ENCODE assay signal across 1 cellular context in the genomic region with DNA sequence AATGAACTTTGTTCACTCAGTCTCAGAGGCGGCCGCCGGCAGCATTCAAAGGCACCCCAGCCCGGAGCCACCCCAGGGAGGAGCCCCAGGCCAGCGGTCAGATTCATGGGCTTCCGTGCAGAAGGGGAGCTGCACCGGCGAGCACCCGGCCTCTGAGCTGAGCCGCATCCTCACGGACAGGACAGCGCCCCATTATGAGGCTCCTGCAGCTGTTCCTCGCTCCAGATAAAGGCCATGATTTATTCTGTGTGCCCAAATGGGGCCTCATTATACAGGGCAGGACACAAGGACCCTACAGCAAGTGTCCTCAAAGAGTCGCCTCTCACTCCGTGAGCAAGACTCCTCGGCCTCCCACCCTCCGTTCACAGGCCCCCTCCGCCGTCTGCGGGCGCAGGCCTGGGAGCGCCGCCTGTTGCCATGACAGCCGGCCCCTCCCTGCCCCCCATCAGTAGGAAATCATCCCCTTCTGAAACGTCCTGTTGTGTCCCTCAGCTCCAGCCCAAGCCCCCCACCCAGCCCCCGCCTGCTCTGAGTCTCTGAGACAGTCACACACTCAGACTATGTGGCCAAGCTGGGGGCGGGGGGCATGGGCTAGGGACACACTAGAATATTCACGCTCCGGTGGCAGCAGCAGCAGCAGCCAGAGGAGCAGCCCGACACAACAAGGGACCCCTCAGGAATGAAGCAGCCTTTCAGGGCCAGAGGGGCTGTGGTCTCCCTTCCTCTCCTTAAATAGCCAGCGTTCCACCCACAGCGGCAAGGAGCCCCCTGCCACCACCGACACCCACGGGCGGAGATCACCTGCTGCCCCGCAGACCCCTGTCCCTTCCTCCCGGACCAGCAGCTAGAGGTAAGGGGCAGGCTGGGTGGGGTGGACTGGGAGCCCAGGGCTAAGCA.
TF ChIP-seq lines count a peak whose summit lies in the region.

A gene with protein sequence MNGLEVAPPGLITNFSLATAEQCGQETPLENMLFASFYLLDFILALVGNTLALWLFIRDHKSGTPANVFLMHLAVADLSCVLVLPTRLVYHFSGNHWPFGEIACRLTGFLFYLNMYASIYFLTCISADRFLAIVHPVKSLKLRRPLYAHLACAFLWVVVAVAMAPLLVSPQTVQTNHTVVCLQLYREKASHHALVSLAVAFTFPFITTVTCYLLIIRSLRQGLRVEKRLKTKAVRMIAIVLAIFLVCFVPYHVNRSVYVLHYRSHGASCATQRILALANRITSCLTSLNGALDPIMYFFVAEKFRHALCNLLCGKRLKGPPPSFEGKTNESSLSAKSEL (plus strand): TSS at position 759 of the 897 bp plus-strand sequence. CDS start 4,583 bp downstream, outside the sequence.

TF ChIP-seq in HepG2, 621 proteins besides CTCF, POLR2A, EP300 and RAD21 (continues in another document):
- no peak for TF ChIP-seq ARHGAP35 (CRISPR knock-in tag; IDR thresholded peaks at IDR 0.05; ENCODE audit: borderline replicate concordance)
- no peak for TF ChIP-seq NCOA5 (CRISPR knock-in tag; IDR thresholded peaks at IDR 0.05)
- TF ChIP-seq TBX3 (IDR thresholded peaks at IDR 0.05; ENCODE audit: borderline replicate concordance), result no peak
- TF ChIP-seq JUND (CRISPR knock-in tag; IDR thresholded peaks at IDR 0.05), result no peak
- no peak for TF ChIP-seq BRD4 (CRISPR knock-in tag; IDR thresholded peaks at IDR 0.05)
- TF ChIP-seq SMARCE1 (IDR thresholded peaks at IDR 0.05; ENCODE audit: borderline replicate concordance), result no peak
- TF ChIP-seq, protein P1, sequence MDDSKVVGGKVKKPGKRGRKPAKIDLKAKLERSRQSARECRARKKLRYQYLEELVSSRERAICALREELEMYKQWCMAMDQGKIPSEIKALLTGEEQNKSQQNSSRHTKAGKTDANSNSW (CRISPR knock-in tag; IDR thresholded peaks at IDR 0.05; ENCODE audit: borderline replicate concordance), result no peak
- TF ChIP-seq, protein P2, sequence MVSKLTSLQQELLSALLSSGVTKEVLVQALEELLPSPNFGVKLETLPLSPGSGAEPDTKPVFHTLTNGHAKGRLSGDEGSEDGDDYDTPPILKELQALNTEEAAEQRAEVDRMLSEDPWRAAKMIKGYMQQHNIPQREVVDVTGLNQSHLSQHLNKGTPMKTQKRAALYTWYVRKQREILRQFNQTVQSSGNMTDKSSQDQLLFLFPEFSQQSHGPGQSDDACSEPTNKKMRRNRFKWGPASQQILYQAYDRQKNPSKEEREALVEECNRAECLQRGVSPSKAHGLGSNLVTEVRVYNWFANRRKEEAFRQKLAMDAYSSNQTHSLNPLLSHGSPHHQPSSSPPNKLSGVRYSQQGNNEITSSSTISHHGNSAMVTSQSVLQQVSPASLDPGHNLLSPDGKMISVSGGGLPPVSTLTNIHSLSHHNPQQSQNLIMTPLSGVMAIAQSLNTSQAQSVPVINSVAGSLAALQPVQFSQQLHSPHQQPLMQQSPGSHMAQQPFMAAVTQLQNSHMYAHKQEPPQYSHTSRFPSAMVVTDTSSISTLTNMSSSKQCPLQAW (CRISPR knock-in tag; IDR thresholded peaks at IDR 0.05), result no peak
- TF ChIP-seq, protein P3, sequence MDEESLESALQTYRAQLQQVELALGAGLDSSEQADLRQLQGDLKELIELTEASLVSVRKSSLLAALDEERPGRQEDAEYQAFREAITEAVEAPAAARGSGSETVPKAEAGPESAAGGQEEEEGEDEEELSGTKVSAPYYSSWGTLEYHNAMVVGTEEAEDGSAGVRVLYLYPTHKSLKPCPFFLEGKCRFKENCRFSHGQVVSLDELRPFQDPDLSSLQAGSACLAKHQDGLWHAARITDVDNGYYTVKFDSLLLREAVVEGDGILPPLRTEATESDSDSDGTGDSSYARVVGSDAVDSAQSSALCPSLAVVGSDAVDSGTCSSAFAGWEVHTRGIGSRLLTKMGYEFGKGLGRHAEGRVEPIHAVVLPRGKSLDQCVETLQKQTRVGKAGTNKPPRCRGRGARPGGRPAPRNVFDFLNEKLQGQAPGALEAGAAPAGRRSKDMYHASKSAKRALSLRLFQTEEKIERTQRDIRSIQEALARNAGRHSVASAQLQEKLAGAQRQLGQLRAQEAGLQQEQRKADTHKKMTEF (CRISPR knock-in tag; IDR thresholded peaks at IDR 0.05), result no peak
- TF ChIP-seq ZNF501 (CRISPR knock-in tag; IDR thresholded peaks at IDR 0.05), result 0 out of 2 replicates have a peak, but pooled peaks have one; percentile 40
- TF ChIP-seq TARDBP (CRISPR knock-in tag; IDR thresholded peaks at IDR 0.05), result no peak
- no peak for TF ChIP-seq ZNF577 (CRISPR knock-in tag; IDR thresholded peaks at IDR 0.05; ENCODE audit: borderline replicate concordance, low read depth)
- no peak for TF ChIP-seq IKZF1 (IDR thresholded peaks at IDR 0.05)
- no peak for TF ChIP-seq HCFC1 (IDR thresholded peaks at IDR 0.05; ENCODE audit: low read depth, low read length)
- TF ChIP-seq ZNF629 (CRISPR knock-in tag; conservative IDR thresholded peaks at IDR 0.05), result no peak
- peak; percentile 70 for TF ChIP-seq ZNF263 (CRISPR knock-in tag; IDR thresholded peaks at IDR 0.05)
- no peak for TF ChIP-seq PHF20 (CRISPR knock-in tag; IDR thresholded peaks at IDR 0.05)
- TF ChIP-seq SMYD3 (CRISPR knock-in tag; IDR thresholded peaks at IDR 0.05), result no peak
- TF ChIP-seq ZZZ3 (CRISPR knock-in tag; IDR thresholded peaks at IDR 0.05; ENCODE audit: borderline replicate concordance), result no peak
- TF ChIP-seq, protein P4, sequence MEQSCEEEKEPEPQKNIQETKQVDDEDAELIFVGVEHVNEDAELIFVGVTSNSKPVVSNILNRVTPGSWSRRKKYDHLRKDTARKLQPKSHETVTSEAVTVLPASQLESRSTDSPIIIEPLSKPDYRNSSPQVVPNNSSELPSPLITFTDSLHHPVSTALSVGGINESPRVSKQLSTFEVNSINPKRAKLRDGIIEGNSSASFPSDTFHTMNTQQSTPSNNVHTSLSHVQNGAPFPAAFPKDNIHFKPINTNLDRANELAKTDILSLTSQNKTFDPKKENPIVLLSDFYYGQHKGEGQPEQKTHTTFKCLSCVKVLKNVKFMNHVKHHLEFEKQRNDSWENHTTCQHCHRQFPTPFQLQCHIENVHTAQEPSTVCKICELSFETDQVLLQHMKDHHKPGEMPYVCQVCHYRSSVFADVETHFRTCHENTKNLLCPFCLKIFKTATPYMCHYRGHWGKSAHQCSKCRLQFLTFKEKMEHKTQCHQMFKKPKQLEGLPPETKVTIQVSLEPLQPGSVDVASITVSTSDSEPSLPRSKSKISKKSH (CRISPR knock-in tag; IDR thresholded peaks at IDR 0.05; ENCODE audit: borderline replicate concordance), result 0 out of 2 replicates have a peak, but pooled peaks have one; percentile 15
- TF ChIP-seq HNRNPLL (IDR thresholded peaks at IDR 0.05; ENCODE audit: low read depth, low read length, poor library complexity, severe bottlenecking), result no peak
- TF ChIP-seq, protein P5, sequence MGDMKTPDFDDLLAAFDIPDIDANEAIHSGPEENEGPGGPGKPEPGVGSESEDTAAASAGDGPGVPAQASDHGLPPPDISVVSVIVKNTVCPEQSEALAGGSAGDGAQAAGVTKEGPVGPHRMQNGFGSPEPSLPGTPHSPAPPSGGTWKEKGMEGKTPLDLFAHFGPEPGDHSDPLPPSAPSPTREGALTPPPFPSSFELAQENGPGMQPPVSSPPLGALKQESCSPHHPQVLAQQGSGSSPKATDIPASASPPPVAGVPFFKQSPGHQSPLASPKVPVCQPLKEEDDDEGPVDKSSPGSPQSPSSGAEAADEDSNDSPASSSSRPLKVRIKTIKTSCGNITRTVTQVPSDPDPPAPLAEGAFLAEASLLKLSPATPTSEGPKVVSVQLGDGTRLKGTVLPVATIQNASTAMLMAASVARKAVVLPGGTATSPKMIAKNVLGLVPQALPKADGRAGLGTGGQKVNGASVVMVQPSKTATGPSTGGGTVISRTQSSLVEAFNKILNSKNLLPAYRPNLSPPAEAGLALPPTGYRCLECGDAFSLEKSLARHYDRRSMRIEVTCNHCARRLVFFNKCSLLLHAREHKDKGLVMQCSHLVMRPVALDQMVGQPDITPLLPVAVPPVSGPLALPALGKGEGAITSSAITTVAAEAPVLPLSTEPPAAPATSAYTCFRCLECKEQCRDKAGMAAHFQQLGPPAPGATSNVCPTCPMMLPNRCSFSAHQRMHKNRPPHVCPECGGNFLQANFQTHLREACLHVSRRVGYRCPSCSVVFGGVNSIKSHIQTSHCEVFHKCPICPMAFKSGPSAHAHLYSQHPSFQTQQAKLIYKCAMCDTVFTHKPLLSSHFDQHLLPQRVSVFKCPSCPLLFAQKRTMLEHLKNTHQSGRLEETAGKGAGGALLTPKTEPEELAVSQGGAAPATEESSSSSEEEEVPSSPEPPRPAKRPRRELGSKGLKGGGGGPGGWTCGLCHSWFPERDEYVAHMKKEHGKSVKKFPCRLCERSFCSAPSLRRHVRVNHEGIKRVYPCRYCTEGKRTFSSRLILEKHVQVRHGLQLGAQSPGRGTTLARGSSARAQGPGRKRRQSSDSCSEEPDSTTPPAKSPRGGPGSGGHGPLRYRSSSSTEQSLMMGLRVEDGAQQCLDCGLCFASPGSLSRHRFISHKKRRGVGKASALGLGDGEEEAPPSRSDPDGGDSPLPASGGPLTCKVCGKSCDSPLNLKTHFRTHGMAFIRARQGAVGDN (CRISPR knock-in tag; IDR thresholded peaks at IDR 0.05), result peak; percentile 31; the same call in 1 of the 2 replicates
- TF ChIP-seq, protein P6, sequence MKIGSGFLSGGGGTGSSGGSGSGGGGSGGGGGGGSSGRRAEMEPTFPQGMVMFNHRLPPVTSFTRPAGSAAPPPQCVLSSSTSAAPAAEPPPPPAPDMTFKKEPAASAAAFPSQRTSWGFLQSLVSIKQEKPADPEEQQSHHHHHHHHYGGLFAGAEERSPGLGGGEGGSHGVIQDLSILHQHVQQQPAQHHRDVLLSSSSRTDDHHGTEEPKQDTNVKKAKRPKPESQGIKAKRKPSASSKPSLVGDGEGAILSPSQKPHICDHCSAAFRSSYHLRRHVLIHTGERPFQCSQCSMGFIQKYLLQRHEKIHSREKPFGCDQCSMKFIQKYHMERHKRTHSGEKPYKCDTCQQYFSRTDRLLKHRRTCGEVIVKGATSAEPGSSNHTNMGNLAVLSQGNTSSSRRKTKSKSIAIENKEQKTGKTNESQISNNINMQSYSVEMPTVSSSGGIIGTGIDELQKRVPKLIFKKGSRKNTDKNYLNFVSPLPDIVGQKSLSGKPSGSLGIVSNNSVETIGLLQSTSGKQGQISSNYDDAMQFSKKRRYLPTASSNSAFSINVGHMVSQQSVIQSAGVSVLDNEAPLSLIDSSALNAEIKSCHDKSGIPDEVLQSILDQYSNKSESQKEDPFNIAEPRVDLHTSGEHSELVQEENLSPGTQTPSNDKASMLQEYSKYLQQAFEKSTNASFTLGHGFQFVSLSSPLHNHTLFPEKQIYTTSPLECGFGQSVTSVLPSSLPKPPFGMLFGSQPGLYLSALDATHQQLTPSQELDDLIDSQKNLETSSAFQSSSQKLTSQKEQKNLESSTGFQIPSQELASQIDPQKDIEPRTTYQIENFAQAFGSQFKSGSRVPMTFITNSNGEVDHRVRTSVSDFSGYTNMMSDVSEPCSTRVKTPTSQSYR (CRISPR knock-in tag; IDR thresholded peaks at IDR 0.05; ENCODE audit: borderline replicate concordance), result no peak
- TF ChIP-seq, protein P7, sequence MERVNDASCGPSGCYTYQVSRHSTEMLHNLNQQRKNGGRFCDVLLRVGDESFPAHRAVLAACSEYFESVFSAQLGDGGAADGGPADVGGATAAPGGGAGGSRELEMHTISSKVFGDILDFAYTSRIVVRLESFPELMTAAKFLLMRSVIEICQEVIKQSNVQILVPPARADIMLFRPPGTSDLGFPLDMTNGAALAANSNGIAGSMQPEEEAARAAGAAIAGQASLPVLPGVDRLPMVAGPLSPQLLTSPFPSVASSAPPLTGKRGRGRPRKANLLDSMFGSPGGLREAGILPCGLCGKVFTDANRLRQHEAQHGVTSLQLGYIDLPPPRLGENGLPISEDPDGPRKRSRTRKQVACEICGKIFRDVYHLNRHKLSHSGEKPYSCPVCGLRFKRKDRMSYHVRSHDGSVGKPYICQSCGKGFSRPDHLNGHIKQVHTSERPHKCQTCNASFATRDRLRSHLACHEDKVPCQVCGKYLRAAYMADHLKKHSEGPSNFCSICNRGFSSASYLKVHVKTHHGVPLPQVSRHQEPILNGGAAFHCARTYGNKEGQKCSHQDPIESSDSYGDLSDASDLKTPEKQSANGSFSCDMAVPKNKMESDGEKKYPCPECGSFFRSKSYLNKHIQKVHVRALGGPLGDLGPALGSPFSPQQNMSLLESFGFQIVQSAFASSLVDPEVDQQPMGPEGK (CRISPR knock-in tag; IDR thresholded peaks at IDR 0.05), result peak; percentile 31; the same call in 1 of the 2 replicates
- no peak for TF ChIP-seq TBX2 (CRISPR knock-in tag; IDR thresholded peaks at IDR 0.05; ENCODE audit: borderline replicate concordance)
- no peak for TF ChIP-seq ZNF616 (CRISPR knock-in tag; IDR thresholded peaks at IDR 0.05; ENCODE audit: low read depth)
- TF ChIP-seq ADNP (CRISPR knock-in tag; IDR thresholded peaks at IDR 0.05), result no peak
- TF ChIP-seq ZNF549 (CRISPR knock-in tag; IDR thresholded peaks at IDR 0.05), result no peak
- no peak for TF ChIP-seq ATRX (CRISPR knock-in tag; IDR thresholded peaks at IDR 0.05; ENCODE audit: borderline replicate concordance)
- TF ChIP-seq ARNT2 (CRISPR knock-in tag; IDR thresholded peaks at IDR 0.05; ENCODE audit: low read depth), result no peak
- no peak for TF ChIP-seq RELA (CRISPR knock-in tag; IDR thresholded peaks at IDR 0.05)
- no peak for TF ChIP-seq ZC3H4 (CRISPR knock-in tag; IDR thresholded peaks at IDR 0.05; ENCODE audit: borderline replicate concordance)
- TF ChIP-seq, protein P8, sequence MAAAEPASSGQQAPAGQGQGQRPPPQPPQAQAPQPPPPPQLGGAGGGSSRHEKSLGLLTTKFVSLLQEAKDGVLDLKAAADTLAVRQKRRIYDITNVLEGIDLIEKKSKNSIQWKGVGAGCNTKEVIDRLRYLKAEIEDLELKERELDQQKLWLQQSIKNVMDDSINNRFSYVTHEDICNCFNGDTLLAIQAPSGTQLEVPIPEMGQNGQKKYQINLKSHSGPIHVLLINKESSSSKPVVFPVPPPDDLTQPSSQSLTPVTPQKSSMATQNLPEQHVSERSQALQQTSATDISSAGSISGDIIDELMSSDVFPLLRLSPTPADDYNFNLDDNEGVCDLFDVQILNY (CRISPR knock-in tag; conservative IDR thresholded peaks at IDR 0.05), result no peak
- no peak for TF ChIP-seq ZNF781 (CRISPR knock-in tag; IDR thresholded peaks at IDR 0.05; ENCODE audit: borderline replicate concordance, not compliant biosample characterization)
- TF ChIP-seq SP2 (CRISPR knock-in tag; IDR thresholded peaks at IDR 0.05), result no peak
- TF ChIP-seq, protein P9, sequence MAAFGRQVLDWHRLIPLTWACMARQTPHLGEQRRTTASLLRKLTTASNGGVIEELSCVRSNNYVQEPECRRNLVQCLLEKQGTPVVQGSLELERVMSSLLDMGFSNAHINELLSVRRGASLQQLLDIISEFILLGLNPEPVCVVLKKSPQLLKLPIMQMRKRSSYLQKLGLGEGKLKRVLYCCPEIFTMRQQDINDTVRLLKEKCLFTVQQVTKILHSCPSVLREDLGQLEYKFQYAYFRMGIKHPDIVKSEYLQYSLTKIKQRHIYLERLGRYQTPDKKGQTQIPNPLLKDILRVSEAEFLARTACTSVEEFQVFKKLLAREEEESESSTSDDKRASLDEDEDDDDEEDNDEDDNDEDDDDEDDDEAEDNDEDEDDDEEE (CRISPR knock-in tag; IDR thresholded peaks at IDR 0.05), result peak; percentile 26; the same call in 1 of the 2 replicates
- TF ChIP-seq KDM1A (CRISPR knock-in tag; IDR thresholded peaks at IDR 0.05), result no peak
- no peak for TF ChIP-seq KDM6A (CRISPR knock-in tag; IDR thresholded peaks at IDR 0.05; ENCODE audit: low read depth)
- no peak for TF ChIP-seq ZBTB38 (CRISPR knock-in tag; IDR thresholded peaks at IDR 0.05)
